33 cellular contexts compared by ENCODE assay signal in the genomic region with DNA sequence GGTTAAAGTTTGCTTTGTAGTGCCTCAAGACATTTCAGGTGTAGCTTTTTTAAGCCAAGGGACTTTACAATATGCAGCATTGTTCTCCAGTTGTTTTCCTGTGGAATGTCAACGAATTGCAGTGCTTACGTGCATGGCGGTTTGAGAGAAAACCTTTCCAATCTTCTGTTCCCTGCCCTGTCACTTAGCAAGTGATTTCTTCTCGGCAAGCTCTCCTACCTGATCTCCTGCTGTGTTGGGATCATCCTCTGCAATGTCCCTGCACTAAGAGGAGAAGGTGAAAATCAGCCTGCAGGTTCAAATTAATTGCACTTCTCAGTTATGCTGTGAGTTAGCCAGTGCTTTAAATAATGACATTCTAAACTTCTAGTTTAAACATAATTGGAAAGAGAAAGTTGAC.
"Had no signal": no experiment of that assay in that cellular context is flagged by ENCODE, and none has a peak within 500 bp of the region (broad histone marks: within the 10 kb centered on the region; RNA-seq: fewer than 3 reads in every experiment).

No MANE protein-coding gene starts in this region.

- H3K27me3 Mint-ChIP-seq: activated B cell treated with CpG ODN at 0.5 μM for 24 hours; effector memory CD8-positive, alpha-beta T cell; naive B cell; stimulated activated memory B cell treated with anti-CD40 and anti-IgM and Interleukin-4, amounts not matched to agents 10 μg/mL and 1 μg/mL and 100 μg/mL, for 72 hours had no signal

- H3K9me3 ChIP-seq: left ventricle myocardium inferior, pancreas, prostate gland, sigmoid colon, upper lobe of left lung, vagina had no signal

- H3K4me1 Mint-ChIP-seq: activated naive CD8-positive, alpha-beta T cell treated with anti-CD3 and anti-CD28 coated beads, Interleukin-2, amount 50 U/mL, for 24 hours; activated T-helper 17 cell treated with anti-CD3 and anti-CD28 coated beads, Interleukin-2, amount 50 U/mL, for 72 hours; stimulated activated naive CD8-positive, alpha-beta T cell treated with anti-CD3 and anti-CD28 coated beads, Interleukin-15, amount 100 ng/mL, for 72 hours had no signal

- H3K4me3 ChIP-seq: left ventricle myocardium inferior, pancreas, prostate gland, sigmoid colon, upper lobe of left lung, vagina had no signal

- H3K4me3 Mint-ChIP-seq: activated B cell treated with CpG ODN at 0.5 μM for 24 hours; activated CD8-positive, alpha-beta T cell treated with anti-CD3 and anti-CD28 coated beads for 36 hours; activated naive CD8-positive, alpha-beta T cell treated with anti-CD3 and anti-CD28 coated beads, Interleukin-2, amount 50 U/mL, for 24 hours; activated T-cell treated with anti-CD3 and anti-CD28 coated beads, Interleukin-2, amount 50 U/mL, for 4 hours; activated T-helper 17 cell treated with anti-CD3 and anti-CD28 coated beads, Interleukin-2, amount 50 U/mL, for 72 hours; effector memory CD8-positive, alpha-beta T cell; mesothelial cell of epicardium; naive B cell; stimulated activated memory B cell treated with anti-CD40 and anti-IgM and Interleukin-4, amounts not matched to agents 10 μg/mL and 1 μg/mL and 100 μg/mL, for 72 hours; stimulated activated naive CD8-positive, alpha-beta T cell treated with anti-CD3 and anti-CD28 coated beads, Interleukin-15, amount 100 ng/mL, for 72 hours had no signal

- ATAC-seq: activated CD8-positive, alpha-beta T cell treated with anti-CD3 and anti-CD28 coated beads for 36 hours; activated naive CD8-positive, alpha-beta T cell treated with anti-CD3 and anti-CD28 coated beads, Interleukin-2, amount 50 U/mL, for 24 hours; activated T-cell treated with anti-CD3 and anti-CD28 coated beads, Interleukin-2, amount 50 U/mL, for 4 hours; activated T-helper 17 cell treated with anti-CD3 and anti-CD28 coated beads, Interleukin-2, amount 50 U/mL, for 72 hours; effector memory CD8-positive, alpha-beta T cell; esophagus mucosa; pancreas; stimulated activated memory B cell treated with anti-CD40 and anti-IgM and Interleukin-4, amounts not matched to agents 10 μg/mL and 1 μg/mL and 100 μg/mL, for 72 hours; stimulated activated naive CD8-positive, alpha-beta T cell treated with anti-CD3 and anti-CD28 coated beads, Interleukin-15, amount 100 ng/mL, for 72 hours had no signal

- H3K27ac ChIP-seq: left ventricle myocardium inferior, pancreas, prostate gland, sigmoid colon, upper lobe of left lung, vagina had no signal

- H3K27ac Mint-ChIP-seq: activated B cell treated with CpG ODN at 0.5 μM for 24 hours; activated CD8-positive, alpha-beta T cell treated with anti-CD3 and anti-CD28 coated beads for 36 hours; activated naive CD8-positive, alpha-beta T cell treated with anti-CD3 and anti-CD28 coated beads, Interleukin-2, amount 50 U/mL, for 24 hours; activated T-helper 17 cell treated with anti-CD3 and anti-CD28 coated beads, Interleukin-2, amount 50 U/mL, for 72 hours; effector memory CD8-positive, alpha-beta T cell; mesothelial cell of epicardium; stimulated activated memory B cell treated with anti-CD40 and anti-IgM and Interleukin-4, amounts not matched to agents 10 μg/mL and 1 μg/mL and 100 μg/mL, for 72 hours; stimulated activated naive CD8-positive, alpha-beta T cell treated with anti-CD3 and anti-CD28 coated beads, Interleukin-15, amount 100 ng/mL, for 72 hours had no signal

- DNase-seq: activated B cell treated with CpG ODN at 0.5 μM for 24 hours; activated CD4-positive, alpha-beta T cell treated with anti-CD3 and anti-CD28 coated beads, Interleukin-2, amount 50 U/mL, for 1 hour; activated CD8-positive, alpha-beta T cell treated with anti-CD3 and anti-CD28 coated beads for 36 hours; activated gamma-delta T cell treated with Interleukin-2 at 50 U/mL for 16 hours; activated naive CD4-positive, alpha-beta T cell treated with anti-CD3 and anti-CD28 coated beads, Interleukin-2, amount 50 U/mL, for 16 hours; activated naive CD8-positive, alpha-beta T cell treated with anti-CD3 and anti-CD28 coated beads, Interleukin-2, amount 50 U/mL, for 24 hours; activated T-cell treated with anti-CD3 and anti-CD28 coated beads, Interleukin-2, amount 50 U/mL, for 4 hours; amygdala; caudate nucleus; cortex of kidney; effector memory CD8-positive, alpha-beta T cell; foreskin fibroblast; head of caudate nucleus; hippocampal formation; left ventricle myocardium inferior; naive B cell; nucleus accumbens; pancreas; retina; sigmoid colon; small intestine; stimulated activated CD4-positive, alpha-beta T cell treated with anti-CD3 and anti-CD28 coated beads, Interleukin-4, amount 100 ng/mL, for 4 hours; stimulated activated CD8-positive, alpha-beta memory T cell treated with anti-CD3 and anti-CD28 coated beads, Interleukin-4, amount 100 ng/mL, for 48 hours; stimulated activated naive CD8-positive, alpha-beta T cell treated with anti-CD3 and anti-CD28 coated beads, Interleukin-15, amount 100 ng/mL, for 72 hours; substantia nigra; T-helper 9 cell; upper lobe of left lung had no signal

- H3K27me3 ChIP-seq: pancreas, sigmoid colon, upper lobe of left lung, vagina had no signal

- H3K36me3 ChIP-seq: left ventricle myocardium inferior, pancreas, prostate gland, sigmoid colon, upper lobe of left lung, vagina had no signal

- H3K4me1 ChIP-seq: pancreas, prostate gland, upper lobe of left lung, vagina had no signal

- H3K9me3 Mint-ChIP-seq: activated B cell treated with CpG ODN at 0.5 μM for 24 hours; activated CD8-positive, alpha-beta T cell treated with anti-CD3 and anti-CD28 coated beads for 36 hours; activated naive CD8-positive, alpha-beta T cell treated with anti-CD3 and anti-CD28 coated beads, Interleukin-2, amount 50 U/mL, for 24 hours; activated T-helper 17 cell treated with anti-CD3 and anti-CD28 coated beads, Interleukin-2, amount 50 U/mL, for 72 hours; effector memory CD8-positive, alpha-beta T cell; mesothelial cell of epicardium; naive B cell; stimulated activated memory B cell treated with anti-CD40 and anti-IgM and Interleukin-4, amounts not matched to agents 10 μg/mL and 1 μg/mL and 100 μg/mL, for 72 hours; stimulated activated naive CD8-positive, alpha-beta T cell treated with anti-CD3 and anti-CD28 coated beads, Interleukin-15, amount 100 ng/mL, for 72 hours had no signal
